1 cellular context compared by ENCODE assay signal in genomic region chr2:45368792-45369191, GRCh38.
TF ChIP-seq lines count a peak whose summit lies in the region.

No MANE protein-coding gene starts in this region.

TF ChIP-seq in HepG2, 621 proteins besides CTCF, POLR2A, EP300 and RAD21 (continued from another document):
- TF ChIP-seq PRDM15 (CRISPR knock-in tag; IDR thresholded peaks at IDR 0.05): no peak
- no peak for TF ChIP-seq KLF11 (CRISPR knock-in tag; IDR thresholded peaks at IDR 0.05)
- no peak for TF ChIP-seq SYNCRIP (IDR thresholded peaks at IDR 0.05; ENCODE audit: insufficient read depth, low read depth, low read length)
- TF ChIP-seq NFATC3 (CRISPR knock-in tag; IDR thresholded peaks at IDR 0.05): no peak
- TF ChIP-seq NCOA1 (CRISPR knock-in tag; IDR thresholded peaks at IDR 0.05): no peak
- no peak for TF ChIP-seq FIP1L1 (IDR thresholded peaks at IDR 0.05; ENCODE audit: borderline replicate concordance, insufficient read depth, low read depth, low read length)
- TF ChIP-seq FOXA1 (IDR thresholded peaks at IDR 0.05): no peak
- TF ChIP-seq FOXA1 (CRISPR knock-in tag; IDR thresholded peaks at IDR 0.05): 0 out of 2 replicates have a peak, but pooled peaks have one; percentile 7
